13 cellular contexts compared by ENCODE assay signal in the genomic region with DNA sequence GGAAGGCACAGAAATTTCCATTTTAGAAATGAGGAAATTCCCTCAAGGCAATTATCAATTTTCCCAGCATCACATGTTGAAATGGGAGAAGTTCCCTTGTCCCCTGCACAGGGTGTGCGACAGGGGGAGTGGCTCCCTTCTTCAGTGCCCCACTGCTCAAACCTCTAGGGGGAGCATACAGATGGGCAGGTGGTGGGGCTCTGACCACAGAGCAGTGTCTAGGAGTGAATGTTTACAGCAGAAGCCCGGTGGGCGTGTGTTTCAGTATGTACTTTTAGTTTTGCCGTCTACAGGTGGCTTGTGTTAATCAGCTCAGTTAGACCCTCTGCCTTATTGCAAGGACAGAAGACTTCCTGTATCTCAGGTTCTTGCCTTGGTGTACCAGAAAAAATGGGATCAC.
DNase-seq lines count a peak whose midpoint lies in the region; ATAC-seq and TF ChIP-seq lines count a peak whose summit lies in the region.
"Had no signal": no experiment of that assay in that cellular context is flagged by ENCODE, and none has a peak within 500 bp of the region (broad histone marks: within the 10 kb centered on the region; RNA-seq: fewer than 3 reads in every experiment).

No MANE protein-coding gene starts in this region.

- H3K4me3 ChIP-seq in Jurkat, Clone E6-1 (ENCODE audit: low read length) = no peak overlapping the region
- H3K4me3 ChIP-seq in upper lobe of left lung = no peak overlapping the region
- H3K4me3 ChIP-seq: esophagus squamous epithelium, ovary had no signal

- H3K4me1 ChIP-seq in upper lobe of left lung = no peaks in the 10 kb centered on the region
- H3K4me1 ChIP-seq: esophagus squamous epithelium had no signal

- DNase-seq in GM13977 (ENCODE audit: low spot score) = no peak
- peak; percentile 42 for DNase-seq in Jurkat, Clone E6-1 (ENCODE audit: low read depth, low spot score)
- no peak for DNase-seq in AG08395 (ENCODE audit: low spot score)
- DNase-seq in upper lobe of left lung = no peak
- DNase-seq in RPMI8226 = no peak
- DNase-seq: activated naive CD8-positive, alpha-beta T cell treated with anti-CD3 and anti-CD28 coated beads, Interleukin-2, amount 10 ng/mL, durations not matched to agents 7 days and 5 days; esophagus squamous epithelium; NCI-H1105; ovary had no signal

- no peaks in the 10 kb centered on the region for H3K36me3 ChIP-seq in upper lobe of left lung
- H3K36me3 ChIP-seq: esophagus squamous epithelium, ovary had no signal

- TF ChIP-seq POLR2A in upper lobe of left lung (IDR thresholded peaks at IDR 0.05) = no peak

- no peaks in the 10 kb centered on the region for H3K27me3 ChIP-seq in upper lobe of left lung
- H3K27me3 ChIP-seq: esophagus squamous epithelium, ovary had no signal

- ATAC-seq in GM19468 (IDR thresholded peaks at IDR 0.05; ENCODE audit: extremely low read depth, unreplicated experiment) = peak; percentile 32
- ATAC-seq in HG02884 (IDR thresholded peaks at IDR 0.05; ENCODE audit: unreplicated experiment) = peak; percentile 78
- ATAC-seq in HG02623 (IDR thresholded peaks at IDR 0.05; ENCODE audit: unreplicated experiment) = no peak
- no peak for ATAC-seq in upper lobe of left lung (ENCODE audit: low FRiP score in 2 of 2)
- ATAC-seq: stimulated activated memory B cell treated with anti-CD40 and anti-IgM and Interleukin-4, amounts not matched to agents 10 μg/mL and 1 μg/mL and 100 μg/mL, for 72 hours had no signal

- H3K27ac ChIP-seq in upper lobe of left lung = no peak overlapping the region
- H3K27ac ChIP-seq: esophagus squamous epithelium, ovary had no signal

- TF ChIP-seq EP300 in upper lobe of left lung (IDR thresholded peaks at IDR 0.05) = no peak

- in situ Hi-C loops in GM13977 (cut with MboI; ENCODE audit: low pct_unique_long_range_greater_than_20kb, low sequenced_read_pairs, unreplicated experiment) = no loop called here

- WGBS in upper lobe of left lung, 2 donors = 85 to 94% methylated on average over 3 to 4 of the region's 4 CpGs

- TF ChIP-seq CTCF in GM13977 (IDR thresholded peaks at IDR 0.05; ENCODE audit: extremely low read depth, insufficient read depth, missing control alignments) (peak; percentile 30), upper lobe of left lung (IDR thresholded peaks at IDR 0.05) (no peak)

- H3K9me3 ChIP-seq in upper lobe of left lung = no peaks in the 10 kb centered on the region
- H3K9me3 ChIP-seq: esophagus squamous epithelium had no signal

Comparison
In these comparisons a context has a peak if more than half of its experiments do, and no peak if none do; other contexts are left out.
1. ATAC-seq: peak in GM19468 (single experiment) and HG02884 (single experiment); none in HG02623 (single experiment) and upper lobe of left lung (0 of 2).